2 cellular contexts compared by ENCODE assay signal in genomic region chr5:127935398-127935797, GRCh38.
TF ChIP-seq lines count a peak whose summit lies in the region.

No MANE protein-coding gene starts in this region.

TF ChIP-seq in HEK293, 187 proteins besides CTCF, POLR2A, EP300 and RAD21:
- TF ChIP-seq KLF8 (tag by site-specific recombination; IDR thresholded peaks at IDR 0.05): no peak
- peak; percentile 85 for TF ChIP-seq SCRT2 (tag by site-specific recombination; IDR thresholded peaks at IDR 0.05)
- TF ChIP-seq ZNF510 (tag by site-specific recombination; IDR thresholded peaks at IDR 0.05; ENCODE audit: insufficient replicate concordance): no peak
- no peak for TF ChIP-seq ZNF596 (tag by site-specific recombination; IDR thresholded peaks at IDR 0.05)
- no peak for TF ChIP-seq ZBTB44 (tag by site-specific recombination; IDR thresholded peaks at IDR 0.05)

TF ChIP-seq in GM12878, 131 proteins besides CTCF, POLR2A, EP300 and RAD21:
- TF ChIP-seq TCF12 (IDR thresholded peaks at IDR 0.05; ENCODE audit: low read depth, low read length): no peak
- no peak for TF ChIP-seq ZNF384 (IDR thresholded peaks at IDR 0.05; ENCODE audit: borderline replicate concordance, low read depth, low read length)
- no peak for TF ChIP-seq MXI1 (IDR thresholded peaks at IDR 0.05; ENCODE audit: low read depth, low read length)
- no peak for TF ChIP-seq E4F1 (IDR thresholded peaks at IDR 0.05; ENCODE audit: borderline replicate concordance, partially characterized antibody)
- peak; percentile 57; the same call in 1 of the 2 replicates for TF ChIP-seq CREB1 (IDR thresholded peaks at IDR 0.05; ENCODE audit: low read depth)
- TF ChIP-seq SKIL (IDR thresholded peaks at IDR 0.05; ENCODE audit: low read depth, poor library complexity, severe bottlenecking): no peak
- no peak for TF ChIP-seq ZNF687 (IDR thresholded peaks at IDR 0.05)
- TF ChIP-seq CREM (IDR thresholded peaks at IDR 0.05; ENCODE audit: low read depth): peak; percentile 60; the same call in 1 of the 2 replicates
- peak; percentile 93 for TF ChIP-seq RFX5 (IDR thresholded peaks at IDR 0.05; ENCODE audit: low read depth, low read length)
